In the genomic region with DNA sequence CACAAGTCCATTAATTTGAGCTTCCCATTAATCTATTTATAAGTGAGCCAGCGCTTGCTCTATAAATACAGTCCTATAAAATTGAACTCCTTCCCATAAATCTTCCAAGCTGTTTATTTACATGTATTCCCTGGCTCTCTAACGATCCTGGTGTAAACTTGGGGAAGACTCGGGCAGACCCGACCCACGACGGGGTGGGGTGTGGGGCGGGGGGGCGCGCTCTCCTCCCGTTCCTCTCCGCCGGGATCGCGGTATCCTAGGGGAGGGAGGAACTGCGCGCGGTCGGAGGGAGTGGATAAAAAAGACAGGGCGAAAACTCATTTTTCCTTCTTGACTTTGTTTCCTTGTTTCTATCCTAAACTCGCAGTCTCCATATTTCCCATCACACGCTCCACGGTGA, we compare ENCODE assay signal across 19 cellular contexts. TPM values are rescaled to one million over a fixed set of nuclear protein-coding genes. Genes with fewer than 3 reads are reported as not detected.
A peak's percentile ranks its signal among the peaks of the same experiment; 100 is the strongest.
DNase-seq lines count a peak whose midpoint lies in the region; ATAC-seq, FAIRE-seq and TF ChIP-seq lines count a peak whose summit lies in the region.
"Had no signal": no experiment of that assay in that cellular context is flagged by ENCODE, and none has a peak within 500 bp of the region (broad histone marks: within the 10 kb centered on the region; RNA-seq: fewer than 3 reads in every experiment).

No MANE protein-coding gene starts in this region.

- no peak for ATAC-seq in Right ventricle myocardium inferior
- no peak for ATAC-seq in CD8-positive, alpha-beta T cell
- ATAC-seq in effector memory CD8-positive, alpha-beta T cell (replicated peaks): no peak
- ATAC-seq: GM12878, sciatic nerve had no signal

- no peaks in the 10 kb centered on the region for H3K79me1 ChIP-seq in H1 (ENCODE audit: low read depth, low read length)

- TF ChIP-seq POLR2A in H1 (IDR thresholded peaks at IDR 0.05; ENCODE audit: control extremely low read depth in 1 of 2, low read depth in 2 of 2, low read length in 2 of 2): no peak

- H3K4me3 ChIP-seq in cardiac muscle cell (peak overlapping the region; percentile 27), H1 (ENCODE audit: extremely low read depth in 1 of 4, insufficient read depth in 2 of 4, low read depth in 3 of 4, low read length in 4 of 4) (peak overlapping the region; percentile 19 to 53 (median 38); a peak in 5 of 8 replicates), neural cell (ENCODE audit: low read length) (peak overlapping the region; percentile 68)
- H3K4me3 ChIP-seq in CD8-positive, alpha-beta T cell (ENCODE audit: low read depth, low read length): no peak overlapping the region
- H3K4me3 ChIP-seq: colonic mucosa, GM12878, HAP-1 had no signal

- H4K5ac ChIP-seq in H1 (ENCODE audit: insufficient read length, low read depth, low read length): no peak overlapping the region

- no peak overlapping the region for H3K9ac ChIP-seq in H1 (replicated peaks in 1 of 4; ENCODE audit: extremely low read depth in 1 of 4, low read depth in 3 of 4, low read length in 3 of 4)
- no peak overlapping the region for H3K9ac ChIP-seq in neural cell (ENCODE audit: low read length)

- peaks cover 5% of the 10 kb centered on the region for H3K4me1 ChIP-seq in cardiac muscle cell (ENCODE audit: low read depth)
- peaks cover 21 to 26% (median 26%) of the 10 kb centered on the region in 4 experiments for H3K4me1 ChIP-seq in H1 (replicated peaks in 1 of 4; ENCODE audit: control insufficient read depth in 3 of 4, insufficient read depth in 4 of 4, low read length in 3 of 4)
- H3K4me1 ChIP-seq in CD8-positive, alpha-beta T cell (ENCODE audit: insufficient read depth, low read length): no peaks in the 10 kb centered on the region
- H3K4me1 ChIP-seq: colonic mucosa, HAP-1 had no signal

- no peak overlapping the region for H3K4ac ChIP-seq in H1 (replicated peaks; ENCODE audit: insufficient read length, low read depth, low read length)

- no peak overlapping the region for H2AK5ac ChIP-seq in H1 (ENCODE audit: low read depth, low read length)

- TF ChIP-seq RAD21 in H1 (IDR thresholded peaks at IDR 0.05 in 1 of 2, conservative IDR thresholded peaks at IDR 0.05 in 1 of 2; ENCODE audit: low read depth in 2 of 2, low read length in 2 of 2) (no peak), neural cell (conservative IDR thresholded peaks at IDR 0.05) (no peak)

- H4K20me1 ChIP-seq in H1 (replicated peaks in 1 of 2; ENCODE audit: control insufficient read depth in 1 of 2, insufficient read depth in 2 of 2, low read length in 2 of 2): peaks cover 3 to 8% of the 10 kb centered on the region in 2 experiments
- H4K20me1 ChIP-seq in neural cell (ENCODE audit: insufficient read depth): no peaks in the 10 kb centered on the region

- no peak overlapping the region for H3K4me3 Mint-ChIP-seq in CD8-positive, alpha-beta T cell
- H3K4me3 Mint-ChIP-seq in effector memory CD8-positive, alpha-beta T cell: no peak overlapping the region
- H3K4me3 Mint-ChIP-seq: activated CD4-positive, alpha-beta memory T cell treated with anti-CD3 and anti-CD28 coated beads for 36 hours; activated naive CD4-positive, alpha-beta T cell treated with anti-CD3 and anti-CD28 coated beads, Interleukin-2, amount 10 ng/mL, durations not matched to agents 7 days and 5 days had no signal

- no peak overlapping the region for H2AFZ ChIP-seq in H1 (ENCODE audit: low read length)
- H2AFZ ChIP-seq in neural cell (ENCODE audit: low read depth, low read length): no peak overlapping the region

- H3K27me3 Mint-ChIP-seq in CD8-positive, alpha-beta T cell (ENCODE audit: low read depth): peaks cover 53% of the 10 kb centered on the region
- peaks cover 32 to 61% of the 10 kb centered on the region in 2 donors for H3K27me3 Mint-ChIP-seq in effector memory CD8-positive, alpha-beta T cell

- H4K91ac ChIP-seq in H1 (replicated peaks; ENCODE audit: insufficient read length, low read length): no peak overlapping the region

- WGBS in H1 (ENCODE audit: extremely low coverage in 1 of 2, insufficient coverage in 1 of 2, insufficient read length in 1 of 2, insufficient replicate concordance in 2 of 2, low coverage in 1 of 2, low lambda C conversion rate in 2 of 2, missing lambda C conversion rate in 1 of 2), 2 experiments: 3% methylated on average over 18 of the region's 22 CpGs; no CpG with 5 or more reads in 1 of the 2 experiments

- H3K27me3 ChIP-seq in cardiac muscle cell (peaks cover 100% of the 10 kb centered on the region), H1 (replicated peaks in 1 of 4; ENCODE audit: control insufficient read depth in 3 of 4, extremely low read depth in 1 of 4, insufficient read depth in 3 of 4, low read length in 3 of 4) (peaks cover 65 to 94% (median 81%) of the 10 kb centered on the region in 4 experiments), neural cell (ENCODE audit: insufficient read depth, low read depth, low read length) (peaks cover 100% of the 10 kb centered on the region)
- peaks cover 19% of the 10 kb centered on the region for H3K27me3 ChIP-seq in CD8-positive, alpha-beta T cell (ENCODE audit: insufficient read depth, low read length)

- no peak overlapping the region for H2BK120ac ChIP-seq in H1 (replicated peaks; ENCODE audit: low read depth, low read length)

- intact Hi-C loops in Right ventricle myocardium inferior (cut with DNase I): no loop called here
- intact Hi-C loops in CD8-positive, alpha-beta T cell (cut with DNase I, micrococcal nuclease): no loop called here

- H3K23me2 ChIP-seq in H1 (ENCODE audit: low read depth, low read length): peaks cover 13% of the 10 kb centered on the region; the same call in 1 of the 2 replicates

- H2BK12ac ChIP-seq in H1 (ENCODE audit: low read depth, low read length): no peak overlapping the region

- TF ChIP-seq EP300 in H1 (IDR thresholded peaks at IDR 0.05; ENCODE audit: borderline replicate concordance in 1 of 2, low read depth in 2 of 2, low read length in 2 of 2): no peak
- TF ChIP-seq EP300 in neural cell (conservative IDR thresholded peaks at IDR 0.05; ENCODE audit: poor library complexity, severe bottlenecking): no peak

- no peaks in the 10 kb centered on the region for H3K79me2 ChIP-seq in H1 (ENCODE audit: control insufficient read depth in 1 of 2, insufficient read depth in 2 of 2, low read length in 2 of 2)
- H3K79me2 ChIP-seq in neural cell (replicated peaks; ENCODE audit: insufficient read depth, low read length): no peaks in the 10 kb centered on the region

- CTCF ChIA-PET in H1 (lab: Charles Lee; ENCODE audit: partially characterized antibody): interaction anchor here (0.9 to 2.2 kb wide), 9 partner anchors 9 to 501 kb away, joined by 3 to 8 read pairs (median 5); partner anchors contain the start of gene TFAP2D
- CTCF ChIA-PET in CD8-positive, alpha-beta T cell (lab: Charles Lee): no interaction called here

- POLR2A ChIA-PET in H1 (lab: Charles Lee; ENCODE audit: partially characterized antibody): no interaction called here
- POLR2A ChIA-PET in CD8-positive, alpha-beta T cell (lab: Charles Lee): no interaction called here

- DNase-seq in cardiac muscle cell (ENCODE audit: low read depth in 1 of 2, low spot score in 1 of 2): no peak
- DNase-seq in Right ventricle myocardium inferior (ENCODE audit: missing footprints): no peak
- DNase-seq in H1 (ENCODE audit: low read depth in 1 of 2, low spot score in 2 of 2): no peak
- DNase-seq in CD8-positive, alpha-beta T cell: no peak
- DNase-seq in GOT3 (lab: John Stamatoyannopoulos, UW): no peak
- DNase-seq in NCI-H345 (lab: John Stamatoyannopoulos, UW): no peak
- DNase-seq in effector memory CD8-positive, alpha-beta T cell: no peak
- DNase-seq: activated CD4-positive, alpha-beta memory T cell treated with anti-CD3 and anti-CD28 coated beads for 36 hours; activated naive CD4-positive, alpha-beta T cell treated with anti-CD3 and anti-CD28 coated beads, Interleukin-2, amount 10 ng/mL, durations not matched to agents 7 days and 5 days; colonic mucosa; head of caudate nucleus; IMR-90; midbrain had no signal

- peak overlapping the region; percentile 75 to 91 for H3K4me2 ChIP-seq in H1 (ENCODE audit: insufficient read depth in 1 of 2, low read depth in 2 of 2, low read length in 2 of 2)
- H3K4me2 ChIP-seq in neural cell (ENCODE audit: low read length): no peak overlapping the region

- FAIRE-seq in H1 (lab: Jason Lieb, UNC): no peak
- FAIRE-seq: GM12878 had no signal

- no peaks in the 10 kb centered on the region for H3K9me3 ChIP-seq in cardiac muscle cell (ENCODE audit: low read depth)
- no peaks in the 10 kb centered on the region for H3K9me3 ChIP-seq in H1 (ENCODE audit: insufficient read depth in 2 of 2, low read depth in 1 of 2, low read length in 1 of 2)
- no peaks in the 10 kb centered on the region for H3K9me3 ChIP-seq in neural cell (ENCODE audit: low read length)
- H3K9me3 ChIP-seq in CD8-positive, alpha-beta T cell (ENCODE audit: low read length): no peaks in the 10 kb centered on the region
- H3K9me3 ChIP-seq: colonic mucosa, HAP-1 had no signal

- H3K4me1 Mint-ChIP-seq in CD8-positive, alpha-beta T cell (ENCODE audit: low read depth): no peaks in the 10 kb centered on the region
- H3K4me1 Mint-ChIP-seq in effector memory CD8-positive, alpha-beta T cell (ENCODE audit: low read depth in 2 of 2): peaks cover 0 to 2% of the 10 kb centered on the region in 2 donors
- H3K4me1 Mint-ChIP-seq: activated naive CD4-positive, alpha-beta T cell treated with anti-CD3 and anti-CD28 coated beads, Interleukin-2, amount 10 ng/mL, durations not matched to agents 7 days and 5 days had no signal

- no peak overlapping the region for H3K27ac ChIP-seq in cardiac muscle cell
- H3K27ac ChIP-seq in H1 (ENCODE audit: low read depth, low read length): no peak overlapping the region
- H3K27ac ChIP-seq in neural cell (ENCODE audit: low read length): no peak overlapping the region
- H3K27ac ChIP-seq in CD8-positive, alpha-beta T cell (ENCODE audit: low read depth, low read length): no peak overlapping the region
- H3K27ac ChIP-seq: colonic mucosa had no signal

- no peak overlapping the region for H4K8ac ChIP-seq in H1 (ENCODE audit: extremely low read depth, insufficient read depth, low read length)

- H2BK20ac ChIP-seq in H1 (ENCODE audit: low read length): no peak overlapping the region

- TF ChIP-seq CTCF in cardiac muscle cell (IDR thresholded peaks at IDR 0.05; ENCODE audit: low read depth, low read length) (no peak), H1 (IDR thresholded peaks at IDR 0.05; ENCODE audit: control extremely low read depth in 1 of 3, insufficient read depth in 1 of 3, low read depth in 1 of 3, low read length in 3 of 3) (no peak), neural cell (IDR thresholded peaks at IDR 0.05; ENCODE audit: poor library complexity, severe bottlenecking) (no peak)
- TF ChIP-seq CTCF in CD8-positive, alpha-beta T cell (IDR thresholded peaks at IDR 0.05): no peak

- no peaks in the 10 kb centered on the region for H3K36me3 Mint-ChIP-seq in CD8-positive, alpha-beta T cell
- peaks cover 4% of the 10 kb centered on the region for H3K36me3 Mint-ChIP-seq in effector memory CD8-positive, alpha-beta T cell (ENCODE audit: insufficient read depth)
- H3K36me3 Mint-ChIP-seq: activated naive CD4-positive, alpha-beta T cell treated with anti-CD3 and anti-CD28 coated beads, Interleukin-2, amount 10 ng/mL, durations not matched to agents 7 days and 5 days had no signal

- H3K14ac ChIP-seq in H1 (ENCODE audit: insufficient read length): no peak overlapping the region

- no peak overlapping the region for H2BK15ac ChIP-seq in H1 (ENCODE audit: low read length)

- no peak overlapping the region for H2BK5ac ChIP-seq in H1 (ENCODE audit: low read depth, low read length)

- H3K36me3 ChIP-seq in cardiac muscle cell: no peaks in the 10 kb centered on the region
- no peaks in the 10 kb centered on the region for H3K36me3 ChIP-seq in H1 (ENCODE audit: control insufficient read depth in 2 of 4, insufficient read depth in 4 of 4, low read length in 3 of 4)
- H3K36me3 ChIP-seq in neural cell (ENCODE audit: insufficient read depth, low read length): no peaks in the 10 kb centered on the region
- H3K36me3 ChIP-seq in CD8-positive, alpha-beta T cell (ENCODE audit: insufficient read depth, low read length): no peaks in the 10 kb centered on the region
- H3K36me3 ChIP-seq: colonic mucosa, HAP-1 had no signal

- H3K18ac ChIP-seq in H1 (ENCODE audit: extremely low read depth, low read length): no peak overlapping the region

- H3K56ac ChIP-seq in H1 (replicated peaks; ENCODE audit: insufficient read length, low read depth, low read length): no peak overlapping the region

- H3K9me3 Mint-ChIP-seq in CD8-positive, alpha-beta T cell: no peaks in the 10 kb centered on the region
- peaks cover 2 to 8% of the 10 kb centered on the region in 2 donors for H3K9me3 Mint-ChIP-seq in effector memory CD8-positive, alpha-beta T cell
- H3K9me3 Mint-ChIP-seq: activated CD4-positive, alpha-beta memory T cell treated with anti-CD3 and anti-CD28 coated beads for 36 hours; activated naive CD4-positive, alpha-beta T cell treated with anti-CD3 and anti-CD28 coated beads, Interleukin-2, amount 10 ng/mL, durations not matched to agents 7 days and 5 days had no signal

- no peaks in the 10 kb centered on the region for H3K9me2 ChIP-seq in neural cell (ENCODE audit: insufficient read depth, low read length)

- H3K23ac ChIP-seq in H1 (ENCODE audit: insufficient read length): no peak overlapping the region

- no peak overlapping the region for H3K27ac Mint-ChIP-seq in CD8-positive, alpha-beta T cell
- no peak overlapping the region for H3K27ac Mint-ChIP-seq in effector memory CD8-positive, alpha-beta T cell
- H3K27ac Mint-ChIP-seq: activated CD4-positive, alpha-beta memory T cell treated with anti-CD3 and anti-CD28 coated beads for 36 hours had no signal

- H3F3A ChIP-seq in neural cell (ENCODE audit: insufficient read depth, low read length, poor library complexity, severe bottlenecking): no peaks in the 10 kb centered on the region

RNA-seq across cellular contexts. Expression of gene TFAP2B, which starts 31.1 kb away (rescaled TPM):
- total RNA-seq in cardiac muscle cell (not detected in 2 replicates), Right ventricle myocardium inferior (0.03 TPM)
- polyA plus RNA-seq in cardiac muscle cell (not detected in 2 replicates), H1 (2011; rRNA removed) (0.05 TPM in 1 of 2 replicates, not detected in the other), neural cell (not detected in 2 replicates)
- not detected in 2 replicates for total RNA-seq in H1 (2021; fragmentation: NEBNext Ultra II Directional; extraction: Animal tissue kit (Norgen Biotek cat#: 25700))
- polyA plus RNA-seq in H1 (2011; cell fraction: cytosol; rRNA removed): 0.01 TPM
- 0.01 TPM for polyA plus RNA-seq in H1 (2011; cell fraction: nucleus; rRNA removed)
- 0.05 to 0.17 TPM (median 0.16 TPM) in 3 of 4 replicates, not detected in the other for polyA plus RNA-seq in H1 (2012, experiment 1 of 2)
- 0.03 TPM for polyA plus RNA-seq in H1 (2012, experiment 2 of 2)
- polyA plus RNA-seq in H1 (2013, experiment 1 of 2): not detected
- polyA plus RNA-seq in H1 (2013, experiment 2 of 2): not detected
- polyA minus RNA-seq in H1 (2011; rRNA and poly(A)+ RNA removed): 0.09 TPM in 1 of 2 replicates, not detected in the other
- polyA minus RNA-seq in H1 (2011; cell fraction: cytosol; rRNA and poly(A)+ RNA removed): not detected
- polyA minus RNA-seq in H1 (2011; cell fraction: nucleus; rRNA and poly(A)+ RNA removed): not detected
- 0.12 and 0.24 TPM in 2 replicates for polyA minus RNA-seq in neural cell
- total RNA-seq in CD8-positive, alpha-beta T cell: not detected
- total RNA-seq: activated CD4-positive, alpha-beta memory T cell treated with anti-CD3 and anti-CD28 coated beads for 36 hours; colonic mucosa; IMR-90; OCI-LY7; sciatic nerve; T-helper 1 cell treated with Interleukin-12 subunit alpha and Interleukin-12 subunit beta and Interleukin-4 antibody, amounts not matched to agents 30 ng/mL and 1 ng/mL, for 36 hours had no signal
- polyA plus RNA-seq: IMR-90 had no signal
